In genomic region chr9:76414656-76415055, GRCh38 we compare ENCODE assay signal across 10 cellular contexts. TPM values are rescaled to one million over a fixed set of nuclear protein-coding genes. Genes with fewer than 3 reads are reported as not detected.
DNase-seq lines count a peak whose midpoint lies in the region; ATAC-seq lines count a peak whose summit lies in the region.
"Had no signal": no experiment of that assay in that cellular context is flagged by ENCODE, and none has a peak within 500 bp of the region (broad histone marks: within the 10 kb centered on the region; RNA-seq: fewer than 3 reads in every experiment).

No MANE protein-coding gene starts in this region.

- DNase-seq in HT1080 (ENCODE audit: low read depth), result peak; percentile 86
- peak; percentile 39 for DNase-seq in epithelial cell of prostate (ENCODE audit: low read depth, low spot score)
- DNase-seq in putamen (ENCODE audit: low spot score), result no peak
- DNase-seq in middle frontal gyrus (ENCODE audit: extremely low spot score, low spot score), result no peak
- DNase-seq in ACHN, result no peak
- no peak for DNase-seq in LoVo (ENCODE audit: low spot score)
- DNase-seq: esophagus squamous epithelium had no signal

- ATAC-seq in GM18508 (IDR thresholded peaks at IDR 0.05; ENCODE audit: insufficient read depth, unreplicated experiment), result peak; percentile 91
- peak; percentile 46 for ATAC-seq in GM21717 (IDR thresholded peaks at IDR 0.05; ENCODE audit: unreplicated experiment)
- ATAC-seq: HepG2 had no signal

- in situ Hi-C loops in ACHN (cut with HindIII; ENCODE audit: low pct_ligation_motif_present, low pct_unique_long_range_greater_than_20kb, low sequenced_read_pairs), result no loop called here

- H3K27ac ChIP-seq in epithelial cell of prostate, result peak overlapping the region; percentile 17
- H3K27ac ChIP-seq: esophagus squamous epithelium had no signal

RNA-seq across cellular contexts. Expression of gene RFK, which starts 20.4 kb away (rescaled TPM):
- total RNA-seq in HT1080 (2014; rRNA removed; shearing (Covaris generic)), result 23.7 and 25.3 TPM in 2 replicates
- 38.1 and 43.4 TPM in 2 replicates for polyA plus RNA-seq in HT1080 (2015; cell fraction: cytosol; rRNA removed)
- polyA plus RNA-seq in HT1080 (2015; cell fraction: nucleus; rRNA removed), result 11.7 and 17.1 TPM in 2 replicates

RNA-seq across cellular contexts. Expression of gene GCNT1, which starts 44.3 kb away (rescaled TPM):
- total RNA-seq in HT1080 (2014; rRNA removed; shearing (Covaris generic)), result 1.7 and 7.3 TPM in 2 replicates
- 3.6 and 4.8 TPM in 2 replicates for polyA plus RNA-seq in HT1080 (2015; cell fraction: cytosol; rRNA removed)
- 4.0 and 4.1 TPM in 2 replicates for polyA plus RNA-seq in HT1080 (2015; cell fraction: nucleus; rRNA removed)

Comparison
In these comparisons a context has a peak if more than half of its experiments do, and no peak if none do; other contexts are left out.
1. DNase-seq: peak in HT1080 (single experiment) and epithelial cell of prostate (single experiment); none in putamen (single experiment), middle frontal gyrus (single experiment), ACHN (single experiment) and LoVo (single experiment).